In the genomic region with DNA sequence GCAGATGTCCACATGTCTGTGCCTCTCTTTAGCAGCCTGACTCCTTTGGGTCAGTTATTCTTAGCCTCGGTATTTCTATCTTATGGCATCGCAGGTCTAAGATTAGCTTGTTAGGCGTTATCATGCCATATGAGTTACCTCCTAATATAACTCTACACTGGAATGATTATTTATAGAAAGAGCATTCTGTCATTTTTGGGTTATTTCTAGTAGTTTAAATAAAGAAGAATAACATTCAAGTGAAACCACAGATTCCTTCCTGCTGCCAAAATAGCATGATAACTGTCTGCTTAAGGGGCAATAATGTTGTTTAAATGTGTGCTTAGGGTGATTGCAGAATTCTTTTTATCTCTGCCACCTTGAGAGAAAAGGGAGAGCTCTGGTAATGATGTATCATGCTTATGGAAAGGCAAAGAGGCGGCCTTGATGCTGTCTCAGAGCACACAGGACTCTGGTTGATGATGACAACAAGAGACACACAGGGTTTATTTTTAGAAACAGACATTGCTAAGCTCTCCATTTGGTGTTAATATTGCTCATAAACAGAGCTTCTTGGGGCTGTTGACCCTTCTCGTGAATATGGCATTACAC, we compare ENCODE assay signal across 9 cellular contexts. TPM values are rescaled to one million over a fixed set of nuclear protein-coding genes. Genes with fewer than 3 reads are reported as not detected.
DNase-seq lines count a peak whose midpoint lies in the region; ATAC-seq and TF ChIP-seq lines count a peak whose summit lies in the region.
"Had no signal": no experiment of that assay in that cellular context is flagged by ENCODE, and none has a peak within 500 bp of the region (broad histone marks: within the 10 kb centered on the region; RNA-seq: fewer than 3 reads in every experiment).

No MANE protein-coding gene starts in this region.

- H4K8ac ChIP-seq in mesendoderm (ENCODE audit: low read depth, low read length), result no peak overlapping the region

- no peak overlapping the region for H2BK120ac ChIP-seq in mesendoderm (ENCODE audit: low read depth, low read length)

- H2AFZ ChIP-seq in SK-N-SH (ENCODE audit: low read depth) (peak overlapping the region; percentile 43; the same call in 1 of the 2 replicates), osteoblast (ENCODE audit: low read length) (peak overlapping the region; percentile 69)

- DNase-seq in SK-N-SH, result no peak
- peak; percentile 89 for DNase-seq in osteoblast (ENCODE audit: insufficient read length, low spot score, missing footprints)
- DNase-seq in NCI-H446 treated with DMSO at 0.1 percent for 48 hours (lab: John Stamatoyannopoulos, UW), result no peak
- DNase-seq in MG63, result no peak
- no peak for DNase-seq in NCI-H146 (lab: John Stamatoyannopoulos, UW)
- no peak for DNase-seq in mesendoderm
- DNase-seq: anterior cingulate cortex had no signal

- TF ChIP-seq EP300 in SK-N-SH (IDR thresholded peaks at IDR 0.05; ENCODE audit: borderline replicate concordance in 1 of 2, low read depth in 1 of 2, low read length in 1 of 2), result 0 out of 4 replicates have a peak, but pooled peaks of 1 of the 2 experiments have one; percentile 20

- TF ChIP-seq RAD21 in SK-N-SH (IDR thresholded peaks at IDR 0.05; ENCODE audit: low read length), result no peak

- CTCF ChIA-PET in SK-N-SH (lab: Yijun Ruan, JAX), result interaction anchor here (0.6 to 2.1 kb wide), 9 partner anchors 8 to 154 kb away, joined by 3 to 13 read pairs (median 5); no protein-coding TSS in a partner anchor

- H4K5ac ChIP-seq in mesendoderm (ENCODE audit: low read length), result no peak overlapping the region

- no peak overlapping the region for H3K23ac ChIP-seq in mesendoderm (ENCODE audit: low read length)

- H3K4ac ChIP-seq in mesendoderm (ENCODE audit: low read depth, low read length), result no peak overlapping the region

- H3K79me1 ChIP-seq in mesendoderm (ENCODE audit: low read length), result no peaks in the 10 kb centered on the region

- H3K27ac ChIP-seq in SK-N-SH (ENCODE audit: low read depth in 2 of 2, low read length in 1 of 2) (peak overlapping the region; percentile 75 to 78), osteoblast (ENCODE audit: low read depth, low read length) (peak overlapping the region; percentile 56), mesendoderm (ENCODE audit: low read depth, low read length) (no peak overlapping the region)

- no peak overlapping the region for H3K18ac ChIP-seq in mesendoderm (ENCODE audit: low read length)

- H3K4me2 ChIP-seq in SK-N-SH (peak overlapping the region; percentile 31), osteoblast (ENCODE audit: insufficient read depth, low read length) (peak overlapping the region; percentile 63), mesendoderm (ENCODE audit: low read length) (no peak overlapping the region)

- H3K4me1 ChIP-seq in SK-N-SH (ENCODE audit: control insufficient read depth in 1 of 2, insufficient read depth in 2 of 2, low read depth in 1 of 2, low read length in 1 of 2) (peaks cover 16 to 29% of the 10 kb centered on the region in 2 experiments), osteoblast (ENCODE audit: insufficient read depth, low read length) (peaks cover 36% of the 10 kb centered on the region), mesendoderm (ENCODE audit: control insufficient read depth, low read depth, low read length) (no peaks in the 10 kb centered on the region)

- no peak overlapping the region for H2BK5ac ChIP-seq in mesendoderm (ENCODE audit: low read length)

- H3K27me3 ChIP-seq in SK-N-SH (ENCODE audit: insufficient read depth) (no peaks in the 10 kb centered on the region), osteoblast (ENCODE audit: insufficient read depth, low read length) (no peaks in the 10 kb centered on the region), MG63 (no peaks in the 10 kb centered on the region), mesendoderm (ENCODE audit: insufficient read depth, low read length, poor library complexity) (no peaks in the 10 kb centered on the region)

- no peak overlapping the region for H2AK5ac ChIP-seq in mesendoderm (ENCODE audit: low read length)

- peak overlapping the region in 1 of 2 experiments; percentile 2; a peak in 1 of 4 replicates for H3K4me3 ChIP-seq in SK-N-SH (ENCODE audit: low read depth in 2 of 2, low read length in 1 of 2)
- no peak overlapping the region for H3K4me3 ChIP-seq in osteoblast (ENCODE audit: insufficient read depth, low read length)
- H3K4me3 ChIP-seq in MG63, result no peak overlapping the region
- no peak overlapping the region for H3K4me3 ChIP-seq in mesendoderm (ENCODE audit: low read length)

- H3K79me2 ChIP-seq in SK-N-SH (ENCODE audit: insufficient read depth) (peaks cover 20% of the 10 kb centered on the region), osteoblast (ENCODE audit: insufficient read depth, low read length) (peaks cover 19% of the 10 kb centered on the region), mesendoderm (ENCODE audit: control insufficient read depth, insufficient read depth, low read length) (no peaks in the 10 kb centered on the region)

- TF ChIP-seq CTCF in SK-N-SH (IDR thresholded peaks at IDR 0.05), result no peak
- no peak for TF ChIP-seq CTCF in osteoblast (IDR thresholded peaks at IDR 0.05; ENCODE audit: extremely low read depth, low read depth, low read length)

- H3K9ac ChIP-seq in SK-N-SH (peak overlapping the region; percentile 23), mesendoderm (ENCODE audit: low read length) (no peak overlapping the region)

- POLR2A ChIA-PET in SK-N-SH (lab: Yijun Ruan, JAX), result interaction anchor here (1.0 kb wide), 1 partner anchor 9 kb away, joined by 3 read pairs; no protein-coding TSS in a partner anchor

- ATAC-seq in GM18867 (IDR thresholded peaks at IDR 0.05; ENCODE audit: unreplicated experiment) (peak; percentile 43), HG02870 (IDR thresholded peaks at IDR 0.05; ENCODE audit: unreplicated experiment) (peak; percentile 56)

- peaks cover 0 to 7% of the 10 kb centered on the region in 2 experiments for H3K36me3 ChIP-seq in SK-N-SH (replicated peaks in 1 of 2; ENCODE audit: control insufficient read depth in 1 of 2, insufficient read depth in 2 of 2, low read length in 1 of 2)
- H3K36me3 ChIP-seq in osteoblast (ENCODE audit: insufficient read depth, low read length), result no peaks in the 10 kb centered on the region
- H3K36me3 ChIP-seq in MG63, result no peaks in the 10 kb centered on the region
- H3K36me3 ChIP-seq in mesendoderm (ENCODE audit: control insufficient read depth, insufficient read depth, low read length), result no peaks in the 10 kb centered on the region

- H3K9me2 ChIP-seq in SK-N-SH, result no peaks in the 10 kb centered on the region

- 47% methylated on average over 5 of the region's 5 CpGs for WGBS in SK-N-SH (ENCODE audit: low lambda C conversion rate)
- no CpG with 5 or more reads among the region's 5 CpGs for WGBS in mesendoderm (ENCODE audit: extremely low coverage, insufficient coverage, low lambda C conversion rate)

- no peak overlapping the region for H3K56ac ChIP-seq in mesendoderm (ENCODE audit: low read length)

- H2BK15ac ChIP-seq in mesendoderm (replicated peaks; ENCODE audit: low read depth), result no peak overlapping the region

- H3K9me3 ChIP-seq in SK-N-SH (no peaks in the 10 kb centered on the region), osteoblast (ENCODE audit: low read depth, low read length) (no peaks in the 10 kb centered on the region), MG63 (no peaks in the 10 kb centered on the region)

- H4K20me1 ChIP-seq in SK-N-SH (ENCODE audit: insufficient read depth) (no peaks in the 10 kb centered on the region), osteoblast (ENCODE audit: insufficient read depth, low read length) (no peaks in the 10 kb centered on the region)

- H3F3A ChIP-seq in SK-N-SH (replicated peaks; ENCODE audit: insufficient read depth), result peaks cover 42% of the 10 kb centered on the region

TF ChIP-seq in SK-N-SH, 30 proteins besides CTCF, POLR2A, EP300 and RAD21:
- TF ChIP-seq MEF2A (IDR thresholded peaks at IDR 0.05; ENCODE audit: borderline replicate concordance, low read depth), result peak; percentile 86
- TF ChIP-seq TCF12 (IDR thresholded peaks at IDR 0.05), result peak; percentile 37; the same call in 1 of the 2 replicates
- no peak for TF ChIP-seq GABPA (IDR thresholded peaks at IDR 0.05; ENCODE audit: low read depth)
- TF ChIP-seq, protein P1, sequence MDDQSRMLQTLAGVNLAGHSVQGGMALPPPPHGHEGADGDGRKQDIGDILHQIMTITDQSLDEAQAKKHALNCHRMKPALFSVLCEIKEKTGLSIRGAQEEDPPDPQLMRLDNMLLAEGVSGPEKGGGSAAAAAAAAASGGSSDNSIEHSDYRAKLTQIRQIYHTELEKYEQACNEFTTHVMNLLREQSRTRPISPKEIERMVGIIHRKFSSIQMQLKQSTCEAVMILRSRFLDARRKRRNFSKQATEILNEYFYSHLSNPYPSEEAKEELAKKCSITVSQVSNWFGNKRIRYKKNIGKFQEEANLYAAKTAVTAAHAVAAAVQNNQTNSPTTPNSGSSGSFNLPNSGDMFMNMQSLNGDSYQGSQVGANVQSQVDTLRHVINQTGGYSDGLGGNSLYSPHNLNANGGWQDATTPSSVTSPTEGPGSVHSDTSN (IDR thresholded peaks at IDR 0.05), result peak; percentile 54; the same call in 1 of the 2 replicates
- TF ChIP-seq GATA2 (CRISPR knock-in tag; IDR thresholded peaks at IDR 0.05), result 0 out of 2 replicates have a peak, but pooled peaks have one; percentile 3
- no peak for TF ChIP-seq YY1 (IDR thresholded peaks at IDR 0.05; ENCODE audit: low read depth)

RNA-seq across cellular contexts. Expression of a gene that starts 10.4 kb away (rescaled TPM):
- polyA plus RNA-seq in SK-N-SH (2012; rRNA removed), result 11.6 and 19.8 TPM in 2 replicates
- 12.1 and 15.5 TPM in 2 replicates for polyA plus RNA-seq in SK-N-SH (2012; cell fraction: cytosol; rRNA removed)
- polyA plus RNA-seq in SK-N-SH (2012; cell fraction: nucleus; rRNA removed), result 15.1 and 30.9 TPM in 2 replicates
- total RNA-seq in osteoblast, result 11.2 and 21.7 TPM in 2 replicates
- 0.03 TPM in 1 of 2 replicates, not detected in the other for total RNA-seq in MG63 (2014; rRNA removed; shearing (Covaris generic); ENCODE audit: low replicate concordance)
- polyA plus RNA-seq in mesendoderm (2013, experiment 1 of 2), result 2.6 TPM
- 2.6 TPM for polyA plus RNA-seq in mesendoderm (2013, experiment 2 of 2)

Comparison
In these comparisons a context has a peak if more than half of its experiments do, and no peak if none do; other contexts are left out.
1. RNA of a gene that starts 10.4 kb away (total RNA-seq): 11.2 to 21.7 TPM in osteoblast; 0.03 TPM in MG63; every median in the first group is over 10 times any median in the second.